ENCODE assay signal across 10 cellular contexts in genomic region chr3:185207931-185208746, GRCh38. TPM values are rescaled to one million over a fixed set of nuclear protein-coding genes. Genes with fewer than 3 reads are reported as not detected.
DNase-seq lines count a peak whose midpoint lies in the region; ATAC-seq, FAIRE-seq and TF ChIP-seq lines count a peak whose summit lies in the region.
"Had no signal": no experiment of that assay in that cellular context is flagged by ENCODE, and none has a peak within 500 bp of the region (broad histone marks: within the 10 kb centered on the region; RNA-seq: fewer than 3 reads in every experiment).

No MANE protein-coding gene starts in this region.

- no peaks in the 10 kb centered on the region for H4K20me1 ChIP-seq in OCI-LY3 (ENCODE audit: insufficient read depth, low read length)

- no peaks in the 10 kb centered on the region for H3K9me3 ChIP-seq in OCI-LY3 (ENCODE audit: insufficient read depth, low read length)
- no peaks in the 10 kb centered on the region for H3K9me3 ChIP-seq in sigmoid colon

- no peaks in the 10 kb centered on the region for H3K36me3 Mint-ChIP-seq in activated naive CD4-positive, alpha-beta T cell treated with anti-CD3 and anti-CD28 coated beads, Interleukin-2, amount 50 U/mL, for 72 hours

- H3K4me3 ChIP-seq in OCI-LY3 (ENCODE audit: low read length), result peak overlapping the region; percentile 40
- H3K4me3 ChIP-seq in sigmoid colon, result no peak overlapping the region

- H3K36me3 ChIP-seq in OCI-LY3 (replicated peaks; ENCODE audit: low read depth, low read length), result no peaks in the 10 kb centered on the region
- no peaks in the 10 kb centered on the region for H3K36me3 ChIP-seq in sigmoid colon

- peak; percentile 20 to 84 for ATAC-seq in activated naive CD4-positive, alpha-beta T cell treated with anti-CD3 and anti-CD28 coated beads, Interleukin-2, amount 50 U/mL, for 72 hours
- peak; percentile 90 for ATAC-seq in HG02763 (IDR thresholded peaks at IDR 0.05; ENCODE audit: unreplicated experiment)
- ATAC-seq in stimulated activated naive CD8-positive, alpha-beta T cell treated with anti-CD3 and anti-CD28 coated beads, Interleukin-15, amount 100 ng/mL, for 72 hours, result peak; percentile 45

- no peaks in the 10 kb centered on the region for H3K27me3 Mint-ChIP-seq in stimulated activated naive CD8-positive, alpha-beta T cell treated with anti-CD3 and anti-CD28 coated beads, Interleukin-15, amount 100 ng/mL, for 72 hours

- H3K9me3 Mint-ChIP-seq in activated naive CD4-positive, alpha-beta T cell treated with anti-CD3 and anti-CD28 coated beads, Interleukin-2, amount 50 U/mL, for 72 hours, result no peaks in the 10 kb centered on the region
- no peaks in the 10 kb centered on the region for H3K9me3 Mint-ChIP-seq in stimulated activated naive CD8-positive, alpha-beta T cell treated with anti-CD3 and anti-CD28 coated beads, Interleukin-15, amount 100 ng/mL, for 72 hours
- H3K9me3 Mint-ChIP-seq: CD14-positive monocyte had no signal

- no peak for DNase-seq in activated naive CD4-positive, alpha-beta T cell treated with anti-CD3 and anti-CD28 coated beads, Interleukin-2, amount 50 U/mL, for 72 hours (ENCODE audit: low spot score in 2 of 2)
- no peak for DNase-seq in activated naive CD4-positive, alpha-beta T cell treated with anti-CD3 and anti-CD28 coated beads, Interleukin-2, amount 50 U/mL, for 16 hours
- DNase-seq in stimulated activated naive CD8-positive, alpha-beta T cell treated with anti-CD3 and anti-CD28 coated beads, Interleukin-15, amount 100 ng/mL, for 72 hours, result no peak
- DNase-seq in sigmoid colon (no peak), mesenteric fat pad (ENCODE audit: low spot score) (no peak), RCC 7860 (ENCODE audit: low spot score) (no peak)
- DNase-seq: NCI-H1092 had no signal

- no peak overlapping the region for H2AFZ ChIP-seq in OCI-LY3 (ENCODE audit: low read depth, low read length)

- no peak for TF ChIP-seq EP300 in sigmoid colon (IDR thresholded peaks at IDR 0.05)

- intact Hi-C loops in sigmoid colon (cut with DNase I), result no loop called here

- no peak overlapping the region for H3K9ac ChIP-seq in OCI-LY3 (ENCODE audit: low read length)

- WGBS in sigmoid colon, 2 donors, result 85 to 87% methylated on average over 6 of the region's 6 CpGs

- no peaks in the 10 kb centered on the region for H3K4me1 Mint-ChIP-seq in stimulated activated naive CD8-positive, alpha-beta T cell treated with anti-CD3 and anti-CD28 coated beads, Interleukin-15, amount 100 ng/mL, for 72 hours
- H3K4me1 Mint-ChIP-seq: CD14-positive monocyte had no signal

- no peak overlapping the region for H3K27ac Mint-ChIP-seq in activated naive CD4-positive, alpha-beta T cell treated with anti-CD3 and anti-CD28 coated beads, Interleukin-2, amount 50 U/mL, for 72 hours
- H3K27ac Mint-ChIP-seq in stimulated activated naive CD8-positive, alpha-beta T cell treated with anti-CD3 and anti-CD28 coated beads, Interleukin-15, amount 100 ng/mL, for 72 hours, result no peak overlapping the region
- H3K27ac Mint-ChIP-seq: CD14-positive monocyte had no signal

- H3K27me3 ChIP-seq in OCI-LY3 (ENCODE audit: low read depth, low read length) (peaks cover 14% of the 10 kb centered on the region), sigmoid colon (no peaks in the 10 kb centered on the region)

- TF ChIP-seq POLR2A in sigmoid colon (IDR thresholded peaks at IDR 0.05), result no peak

- H3K4me1 ChIP-seq in OCI-LY3 (ENCODE audit: low read length) (peaks cover 19% of the 10 kb centered on the region), sigmoid colon (no peaks in the 10 kb centered on the region)

- FAIRE-seq in RCC 7860 (lab: Jason Lieb, UNC), result no peak

- H3K4me2 ChIP-seq in OCI-LY3 (ENCODE audit: low read length), result peak overlapping the region; percentile 64

- H3K27ac ChIP-seq in OCI-LY3 (ENCODE audit: low read length) (peak overlapping the region; percentile 20), sigmoid colon (no peak overlapping the region)

- H3K79me2 ChIP-seq in OCI-LY3 (ENCODE audit: low read length), result no peaks in the 10 kb centered on the region

- H3K4me3 Mint-ChIP-seq in stimulated activated naive CD8-positive, alpha-beta T cell treated with anti-CD3 and anti-CD28 coated beads, Interleukin-15, amount 100 ng/mL, for 72 hours, result no peak overlapping the region
- H3K4me3 Mint-ChIP-seq: CD14-positive monocyte had no signal

- TF ChIP-seq CTCF in OCI-LY3 (IDR thresholded peaks at IDR 0.05; ENCODE audit: low read depth, low read length) (no peak), sigmoid colon (IDR thresholded peaks at IDR 0.05) (no peak)

RNA-seq across cellular contexts. Expression of gene EHHADH, which starts 45.7 kb away (rescaled TPM):
- total RNA-seq in activated naive CD4-positive, alpha-beta T cell treated with anti-CD3 and anti-CD28 coated beads, Interleukin-2, amount 50 U/mL, for 72 hours, result 1 to 10 TPM; 2.3 to 4.2 TPM
- total RNA-seq in sigmoid colon, result 1 to 10 TPM; 1.9 to 7.6 (median 3.5) TPM
- 10 to 100 TPM in 2 of 3 donors, 1 to 10 TPM in 1; 7.5 to 20.8 (median 15.0) TPM for polyA plus RNA-seq in sigmoid colon
- total RNA-seq in mesenteric fat pad, result 33.0 TPM

RNA-seq across cellular contexts. Expression of gene C3orf70, which starts 55.3 kb away (rescaled TPM):
- under 1 TPM in 1 of 2 donors, not detected in 1; 0.06 TPM for total RNA-seq in activated naive CD4-positive, alpha-beta T cell treated with anti-CD3 and anti-CD28 coated beads, Interleukin-2, amount 50 U/mL, for 72 hours
- total RNA-seq in sigmoid colon (10 to 100 TPM; 26.0 to 52.3 (median 38.7) TPM), mesenteric fat pad (2.9 TPM)
- polyA plus RNA-seq in sigmoid colon, result 1 to 10 TPM; 2.4 to 4.2 (median 3.5) TPM
